19 cellular contexts compared by ENCODE assay signal in genomic region chr11:856397-856796, GRCh38.
"Had no signal": no experiment of that assay in that cellular context is flagged by ENCODE, and none has a peak within 500 bp of the region (broad histone marks: within the 10 kb centered on the region; RNA-seq: fewer than 3 reads in every experiment).

No MANE protein-coding gene starts in this region.

- H3K36me3 Mint-ChIP-seq: activated naive CD8-positive, alpha-beta T cell treated with anti-CD3 and anti-CD28 coated beads for 36 hours had no signal

- H3K27ac ChIP-seq: body of pancreas, coronary artery, foreskin keratinocyte, lower lobe of right lung, pancreas, sigmoid colon, tibial artery, uterus had no signal

- H3K36me3 ChIP-seq: pancreas, uterus had no signal

- H3K4me1 ChIP-seq: foreskin keratinocyte, uterus had no signal

- FAIRE-seq: pancreas, TTC549 had no signal

- H3K27me3 Mint-ChIP-seq: activated B cell treated with CpG ODN at 0.5 μM for 24 hours; activated CD4-positive, alpha-beta T cell treated with anti-CD3 and anti-CD28 coated beads, Interleukin-2, amount 10 ng/mL, durations not matched to agents 24 days and 14 days; activated naive CD8-positive, alpha-beta T cell treated with anti-CD3 and anti-CD28 coated beads for 36 hours had no signal

- DNase-seq: activated B cell treated with CpG ODN at 0.5 μM for 24 hours; activated CD4-positive, alpha-beta T cell treated with anti-CD3 and anti-CD28 coated beads, Interleukin-2, amount 10 ng/mL, durations not matched to agents 24 days and 14 days; activated CD8-positive, alpha-beta memory T cell treated with anti-CD3 and anti-CD28 coated beads, Interleukin-2, amount 50 U/mL, for 4 hours; activated CD8-positive, alpha-beta T cell treated with anti-CD3 and anti-CD28 coated beads, Interleukin-2, amount 10 ng/mL, durations not matched to agents 7 days and 5 days; activated effector memory CD4-positive, alpha-beta T cell treated with anti-CD3 and anti-CD28 coated beads, Interleukin-2, amount 50 U/mL, for 16 hours; activated naive CD8-positive, alpha-beta T cell treated with anti-CD3 and anti-CD28 coated beads for 36 hours; activated T-cell treated with anti-CD3 and anti-CD28 coated beads, Interleukin-2, amount 50 U/mL, for 48 hours; body of pancreas; central memory CD4-positive, alpha-beta T cell; effector memory CD4-positive, alpha-beta T cell; foreskin keratinocyte; lower lobe of right lung; pancreas; sigmoid colon; spleen; tibial artery; uterus had no signal

- H3K4me3 ChIP-seq: body of pancreas, coronary artery, lower lobe of right lung, pancreas, sigmoid colon, spleen, tibial artery, uterus had no signal

- H3K9me3 Mint-ChIP-seq: activated B cell treated with CpG ODN at 0.5 μM for 24 hours; activated CD4-positive, alpha-beta T cell treated with anti-CD3 and anti-CD28 coated beads, Interleukin-2, amount 10 ng/mL, durations not matched to agents 24 days and 14 days; activated naive CD8-positive, alpha-beta T cell treated with anti-CD3 and anti-CD28 coated beads for 36 hours had no signal

- ATAC-seq: activated CD8-positive, alpha-beta T cell treated with anti-CD3 and anti-CD28 coated beads, Interleukin-2, amount 10 ng/mL, durations not matched to agents 7 days and 5 days; body of pancreas; foreskin keratinocyte; lower lobe of right lung; pancreas had no signal

- H3K4me1 Mint-ChIP-seq: activated B cell treated with CpG ODN at 0.5 μM for 24 hours; activated CD4-positive, alpha-beta T cell treated with anti-CD3 and anti-CD28 coated beads, Interleukin-2, amount 10 ng/mL, durations not matched to agents 24 days and 14 days had no signal

- H3K4me3 Mint-ChIP-seq: activated B cell treated with CpG ODN at 0.5 μM for 24 hours; activated CD4-positive, alpha-beta T cell treated with anti-CD3 and anti-CD28 coated beads, Interleukin-2, amount 10 ng/mL, durations not matched to agents 24 days and 14 days; activated CD8-positive, alpha-beta T cell treated with anti-CD3 and anti-CD28 coated beads, Interleukin-2, amount 10 ng/mL, durations not matched to agents 7 days and 5 days; activated naive CD8-positive, alpha-beta T cell treated with anti-CD3 and anti-CD28 coated beads for 36 hours had no signal

- H3K27ac Mint-ChIP-seq: activated B cell treated with CpG ODN at 0.5 μM for 24 hours; activated CD8-positive, alpha-beta T cell treated with anti-CD3 and anti-CD28 coated beads, Interleukin-2, amount 10 ng/mL, durations not matched to agents 7 days and 5 days; activated naive CD8-positive, alpha-beta T cell treated with anti-CD3 and anti-CD28 coated beads for 36 hours had no signal

- H3K27me3 ChIP-seq: body of pancreas, foreskin keratinocyte, pancreas, sigmoid colon, spleen, tibial artery, uterus had no signal

- H3K9me3 ChIP-seq: body of pancreas, lower lobe of right lung, pancreas, sigmoid colon, spleen, tibial artery, uterus had no signal
